Comparison of ENCODE assay signal across 1 cellular context in genomic region chr13:98570929-98571372, GRCh38.
TF ChIP-seq lines count a peak whose summit lies in the region.

No MANE protein-coding gene starts in this region.

TF ChIP-seq in IMR-90, 13 proteins besides CTCF, POLR2A, EP300 and RAD21 (continued from another document):
- TF ChIP-seq, protein P1, sequence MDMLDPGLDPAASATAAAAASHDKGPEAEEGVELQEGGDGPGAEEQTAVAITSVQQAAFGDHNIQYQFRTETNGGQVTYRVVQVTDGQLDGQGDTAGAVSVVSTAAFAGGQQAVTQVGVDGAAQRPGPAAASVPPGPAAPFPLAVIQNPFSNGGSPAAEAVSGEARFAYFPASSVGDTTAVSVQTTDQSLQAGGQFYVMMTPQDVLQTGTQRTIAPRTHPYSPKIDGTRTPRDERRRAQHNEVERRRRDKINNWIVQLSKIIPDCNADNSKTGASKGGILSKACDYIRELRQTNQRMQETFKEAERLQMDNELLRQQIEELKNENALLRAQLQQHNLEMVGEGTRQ (IDR thresholded peaks at IDR 0.05; ENCODE audit: low read depth, low read length): no peak
- TF ChIP-seq RFX5 (IDR thresholded peaks at IDR 0.05; ENCODE audit: low read depth, low read length): no peak
- TF ChIP-seq CEBPB (IDR thresholded peaks at IDR 0.05; ENCODE audit: low read depth, low read length): no peak
- no peak for TF ChIP-seq CHD1 (IDR thresholded peaks at IDR 0.05; ENCODE audit: low read depth, low read length)
- no peak for TF ChIP-seq ELK1 (IDR thresholded peaks at IDR 0.05; ENCODE audit: borderline replicate concordance, low read depth, low read length)
- TF ChIP-seq NFE2L2 (IDR thresholded peaks at IDR 0.05; ENCODE audit: low read depth, low read length): no peak
- TF ChIP-seq MXI1 (IDR thresholded peaks at IDR 0.05; ENCODE audit: borderline replicate concordance, low read depth, low read length): no peak
